ENCODE assay signal across 8 cellular contexts in genomic region chr1:91498035-91498434, GRCh38.
"Had no signal": no experiment of that assay in that cellular context is flagged by ENCODE, and none has a peak within 500 bp of the region (broad histone marks: within the 10 kb centered on the region; RNA-seq: fewer than 3 reads in every experiment).

No MANE protein-coding gene starts in this region.

- ATAC-seq: GM12878 had no signal

- FAIRE-seq: G401.6, GM12878, GM12891, GM12892, GM18507, GM19239 had no signal

- DNase-seq: GDM1, GF-D8 had no signal

- H3K4me3 ChIP-seq: GM12878 had no signal
